In genomic region chr7:30505174-30505697, GRCh38 we compare ENCODE assay signal across 8 cellular contexts. TPM values are rescaled to one million over a fixed set of nuclear protein-coding genes. Genes with fewer than 3 reads are reported as not detected.
DNase-seq lines count a peak whose midpoint lies in the region; ATAC-seq, FAIRE-seq and TF ChIP-seq lines count a peak whose summit lies in the region.

No MANE protein-coding gene starts in this region.

- 5 to 8% methylated on average over 19 of the region's 19 CpGs for WGBS in esophagus, 2 donors
- WGBS in psoas muscle, 3 donors, result 9 to 13% (median 10%) methylated on average over 19 of the region's 19 CpGs

- no peak for TF ChIP-seq CTCF in PC-9 (conservative IDR thresholded peaks at IDR 0.05)
- TF ChIP-seq CTCF in psoas muscle (IDR thresholded peaks at IDR 0.05), result no peak

- no peaks in the 10 kb centered on the region for H4K20me1 ChIP-seq in PC-9 (ENCODE audit: insufficient read depth)

- no peaks in the 10 kb centered on the region for H3K9me2 ChIP-seq in PC-9 (ENCODE audit: insufficient read depth)

- H3K36me3 ChIP-seq in PC-9 (ENCODE audit: low read depth) (peaks cover 15% of the 10 kb centered on the region), esophagus (ENCODE audit: control insufficient read depth in 2 of 2, insufficient read depth in 2 of 2, low read length in 1 of 2) (no peaks in the 10 kb centered on the region), psoas muscle (ENCODE audit: insufficient read depth in 1 of 2, low read depth in 1 of 2) (no peaks in the 10 kb centered on the region)

- H3K79me2 ChIP-seq in PC-9 (ENCODE audit: low read depth), result peaks cover 43% of the 10 kb centered on the region

- H3K27me3 ChIP-seq in PC-9 (ENCODE audit: insufficient read depth, low read depth), result no peaks in the 10 kb centered on the region
- no peaks in the 10 kb centered on the region for H3K27me3 ChIP-seq in esophagus (ENCODE audit: control insufficient read depth in 1 of 2, insufficient read depth in 2 of 2, low read length in 2 of 2)
- H3K27me3 ChIP-seq in psoas muscle (ENCODE audit: insufficient read depth in 3 of 3, low read length in 2 of 3), result no peaks in the 10 kb centered on the region

- CTCF ChIA-PET in activated naive CD4-positive, alpha-beta T cell treated with anti-CD3 and anti-CD28 coated beads, Interleukin-2, amount 10 ng/mL, durations not matched to agents 7 days and 5 days (lab: Charles Lee), result interaction anchor here (1.5 kb wide), 1 partner anchor 59 kb away, joined by 5 read pairs; no protein-coding TSS in a partner anchor
- CTCF ChIA-PET in PC-9 (lab: Charles Lee), result interaction anchor here (0.6 kb wide), 1 partner anchor 22 kb away, joined by 3 read pairs; no protein-coding TSS in a partner anchor

- peak overlapping the region; percentile 89 for H2AFZ ChIP-seq in PC-9

- H3K27ac Mint-ChIP-seq in activated naive CD4-positive, alpha-beta T cell treated with anti-CD3 and anti-CD28 coated beads, Interleukin-2, amount 10 ng/mL, durations not matched to agents 7 days and 5 days, result peak overlapping the region; percentile 82

- TSS peak; percentile 91 for BruUV-seq in PC-9 (replicated peaks; lab: Mats Ljungman, UMichigan)

- H3K27me3 Mint-ChIP-seq in activated naive CD4-positive, alpha-beta T cell treated with anti-CD3 and anti-CD28 coated beads, Interleukin-2, amount 10 ng/mL, durations not matched to agents 7 days and 5 days, result no peaks in the 10 kb centered on the region

- H3K36me3 Mint-ChIP-seq in activated naive CD4-positive, alpha-beta T cell treated with anti-CD3 and anti-CD28 coated beads, Interleukin-2, amount 10 ng/mL, durations not matched to agents 7 days and 5 days, result peaks cover 22% of the 10 kb centered on the region

- ATAC-seq in psoas muscle (peak; percentile 32 to 58 (median 37)), GM18861 (IDR thresholded peaks at IDR 0.05; ENCODE audit: unreplicated experiment) (no peak)

- no peak for FAIRE-seq in GM12892 (lab: Jason Lieb, UNC)

- peak overlapping the region; percentile 81 for H3K4me3 ChIP-seq in PC-9
- peak overlapping the region; percentile 62 to 88 for H3K4me3 ChIP-seq in esophagus (ENCODE audit: low read depth in 1 of 2, low read length in 2 of 2)
- H3K4me3 ChIP-seq in psoas muscle, result peak overlapping the region; percentile 99

- H3K4me3 Mint-ChIP-seq in activated naive CD4-positive, alpha-beta T cell treated with anti-CD3 and anti-CD28 coated beads, Interleukin-2, amount 10 ng/mL, durations not matched to agents 7 days and 5 days, result peak overlapping the region; percentile 74

- H3K9me3 Mint-ChIP-seq in activated naive CD4-positive, alpha-beta T cell treated with anti-CD3 and anti-CD28 coated beads, Interleukin-2, amount 10 ng/mL, durations not matched to agents 7 days and 5 days, result peaks cover 7% of the 10 kb centered on the region

- H3K4me1 ChIP-seq in PC-9 (replicated peaks; ENCODE audit: insufficient read depth) (peaks cover 68% of the 10 kb centered on the region), esophagus (ENCODE audit: control insufficient read depth in 2 of 2, insufficient read depth in 2 of 2, low read length in 1 of 2) (peaks cover 2 to 5% of the 10 kb centered on the region in 2 donors), psoas muscle (peaks cover 6% of the 10 kb centered on the region)

- H3K9me3 ChIP-seq in PC-9 (ENCODE audit: insufficient read depth, low read depth), result no peaks in the 10 kb centered on the region
- H3K9me3 ChIP-seq in esophagus (ENCODE audit: control insufficient read depth in 2 of 2, insufficient read depth in 1 of 2, low read depth in 1 of 2, low read length in 1 of 2), result no peaks in the 10 kb centered on the region
- no peaks in the 10 kb centered on the region for H3K9me3 ChIP-seq in psoas muscle

- H3F3A ChIP-seq in PC-9 (ENCODE audit: insufficient read depth, low read depth), result peaks cover 29% of the 10 kb centered on the region

- no peak for TF ChIP-seq POLR2A in GM12892 (IDR thresholded peaks at IDR 0.05; ENCODE audit: low read depth, low read length)

- no peak for DNase-seq in activated naive CD4-positive, alpha-beta T cell treated with anti-CD3 and anti-CD28 coated beads, Interleukin-2, amount 10 ng/mL, durations not matched to agents 7 days and 5 days
- DNase-seq in activated naive CD4-positive, alpha-beta T cell treated with Interleukin-2 at 50 U/mL for 16 hours, result no peak
- DNase-seq in PC-9 (no peak), psoas muscle (no peak), GM12892 (ENCODE audit: insufficient read length) (no peak)
- DNase-seq in stimulated activated CD4-positive, alpha-beta T cell treated with anti-CD3 and anti-CD28 coated beads, Interleukin-15, amount 100 ng/mL, for 24 hours, result no peak

- peaks cover 47% of the 10 kb centered on the region for H3K4me1 Mint-ChIP-seq in activated naive CD4-positive, alpha-beta T cell treated with anti-CD3 and anti-CD28 coated beads, Interleukin-2, amount 10 ng/mL, durations not matched to agents 7 days and 5 days

- peak overlapping the region; percentile 91 for H3K4me2 ChIP-seq in PC-9

- H3K27ac ChIP-seq in PC-9 (peak overlapping the region; percentile 13; the same call in 1 of the 2 replicates), esophagus (ENCODE audit: low read depth in 2 of 2, low read length in 1 of 2) (peak overlapping the region; percentile 83 to 88), psoas muscle (peak overlapping the region; percentile 88)

- intact Hi-C loops in PC-9 (cut with micrococcal nuclease; ENCODE audit: unreplicated experiment), result loop anchor here (2.0 to 10.0 kb wide), 6 partner anchors 47 to 360 kb away; partner anchors contain the start of genes GARS1 and ZNRF2
- intact Hi-C loops in psoas muscle (cut with DNase I), result loop anchor here in 1 of 2 donors (2.0 kb wide), 1 partner anchor 26 kb away; the partner anchor contains the start of gene NOD1

- POLR2A ChIA-PET in PC-9 (lab: Charles Lee; ENCODE audit: unreplicated experiment), result no interaction called here

RNA-seq across cellular contexts. Expression of gene GGCT, which starts 0.6 kb away (rescaled TPM):
- total RNA-seq in PC-9 (2021) (151 and 162 TPM in 2 replicates), psoas muscle (10 to 100 TPM; 16.2 to 20.6 (median 17.0) TPM)
- polyA plus RNA-seq in esophagus (10 to 100 TPM; 88.5 to 96.2 TPM), psoas muscle (10 to 100 TPM; 30.8 to 55.7 (median 31.8) TPM)
- polyA plus RNA-seq in GM12892 (2012; ENCODE audit: missing spikeins), result 81.7 TPM

RNA-seq across cellular contexts. Expression of gene NOD1, which starts 26.7 kb away (rescaled TPM):
- total RNA-seq in PC-9 (2021) (16.5 and 20.5 TPM in 2 replicates), psoas muscle (1 to 10 TPM; 2.5 to 4.1 (median 2.9) TPM)
- polyA plus RNA-seq in esophagus (1 to 10 TPM; 5.0 to 6.1 TPM), psoas muscle (1 to 10 TPM; 1.7 to 3.3 (median 2.0) TPM)
- 5.0 TPM for polyA plus RNA-seq in GM12892 (2012; ENCODE audit: missing spikeins)

Comparison
In these comparisons a context has a peak if more than half of its experiments do, and no peak if none do; other contexts are left out.
1. H3K27ac ChIP-seq: peak in every context shown above with its lines; median percentile 88 in psoas muscle; 86 in esophagus; 13 in PC-9.